Comparison of ENCODE assay signal across 8 cellular contexts in genomic region chr16:67226295-67226803, GRCh38. TPM values are rescaled to one million over a fixed set of nuclear protein-coding genes. Genes with fewer than 3 reads are reported as not detected.
DNase-seq lines count a peak whose midpoint lies in the region; ATAC-seq and TF ChIP-seq lines count a peak whose summit lies in the region.

No MANE protein-coding gene starts in this region.

- H3K36me3 Mint-ChIP-seq in IgD-negative memory B cell: peaks cover 6% of the 10 kb centered on the region
- H3K36me3 Mint-ChIP-seq in central memory CD8-positive, alpha-beta T cell (ENCODE audit: insufficient read depth): peaks cover 18% of the 10 kb centered on the region

- peaks cover 5 to 18% (median 13%) of the 10 kb centered on the region in 3 donors for H3K4me1 Mint-ChIP-seq in IgD-negative memory B cell
- peaks cover 34% of the 10 kb centered on the region for H3K4me1 Mint-ChIP-seq in central memory CD8-positive, alpha-beta T cell

- H3K9me3 ChIP-seq in AG04450 (ENCODE audit: control insufficient read depth, insufficient read depth, low read length) (no peaks in the 10 kb centered on the region; the same call in 1 of the 2 replicates), muscle layer of duodenum (ENCODE audit: control insufficient read depth in 1 of 2, low read length in 2 of 2) (no peaks in the 10 kb centered on the region)

- CTCF ChIA-PET in AG04450 (lab: Charles Lee): interaction anchor here (0.7 to 2.1 kb wide), 3 partner anchors 28 to 272 kb away, joined by 3 to 5 read pairs (median 4); no protein-coding TSS in a partner anchor

- peak overlapping the region; percentile 94 to 100 (median 97) for H3K4me3 Mint-ChIP-seq in IgD-negative memory B cell
- peak overlapping the region; percentile 100 for H3K4me3 Mint-ChIP-seq in central memory CD8-positive, alpha-beta T cell

- no peak overlapping the region for H3K27ac ChIP-seq in AG04450 (ENCODE audit: low read depth, low read length)
- peak overlapping the region; percentile 88 for H3K27ac ChIP-seq in muscle layer of duodenum (ENCODE audit: low read length)

- H3K27ac Mint-ChIP-seq in IgD-negative memory B cell: peak overlapping the region; percentile 81 to 97 (median 84)
- H3K27ac Mint-ChIP-seq in central memory CD8-positive, alpha-beta T cell (ENCODE audit: low read depth): peak overlapping the region; percentile 98

- H3K4me3 ChIP-seq in AG04450 (ENCODE audit: low read depth, low read length) (peak overlapping the region; percentile 99), muscle layer of duodenum (ENCODE audit: low read depth in 1 of 2, low read length in 2 of 2) (peak overlapping the region; percentile 97 to 100)

- DNase-seq in AG04450 (ENCODE audit: low read depth, low spot score) (no peak), dedifferentiated amniotic fluid mesenchymal stem cell (ENCODE audit: extremely low spot score) (no peak), superior temporal gyrus (ENCODE audit: extremely low spot score) (no peak)
- DNase-seq in central memory CD8-positive, alpha-beta T cell (ENCODE audit: low spot score in 2 of 2): no peak

- peaks cover 8 to 30% of the 10 kb centered on the region in 2 donors for H3K4me1 ChIP-seq in muscle layer of duodenum (ENCODE audit: control insufficient read depth in 1 of 2, insufficient read depth in 2 of 2, low read length in 2 of 2)

- TF ChIP-seq CTCF in AG04450 (IDR thresholded peaks at IDR 0.05; ENCODE audit: low read depth, low read length): no peak

- peaks cover 25 to 40% of the 10 kb centered on the region in 2 donors for H3K36me3 ChIP-seq in muscle layer of duodenum (ENCODE audit: control insufficient read depth in 1 of 2, insufficient read depth in 2 of 2, low read length in 2 of 2)

- H3K9me3 Mint-ChIP-seq in IgD-negative memory B cell: no peaks in the 10 kb centered on the region
- no peaks in the 10 kb centered on the region for H3K9me3 Mint-ChIP-seq in central memory CD8-positive, alpha-beta T cell

- ATAC-seq in central memory CD8-positive, alpha-beta T cell (replicated peaks; ENCODE audit: extremely low read depth, poor library complexity, severe bottlenecking): no peak
- ATAC-seq in GM19455 (IDR thresholded peaks at IDR 0.05; ENCODE audit: unreplicated experiment) (no peak), GM18861 (IDR thresholded peaks at IDR 0.05; ENCODE audit: unreplicated experiment) (no peak)

- no peaks in the 10 kb centered on the region for H3K27me3 Mint-ChIP-seq in IgD-negative memory B cell
- H3K27me3 Mint-ChIP-seq in central memory CD8-positive, alpha-beta T cell: no peaks in the 10 kb centered on the region

- H3K27me3 ChIP-seq in AG04450 (ENCODE audit: control insufficient read depth, insufficient read depth, low read length) (no peaks in the 10 kb centered on the region), muscle layer of duodenum (ENCODE audit: low read depth, low read length) (no peaks in the 10 kb centered on the region)

- POLR2A ChIA-PET in AG04450 (lab: Yijun Ruan, JAX): interaction anchor here (0.8 to 2.2 kb wide), 13 partner anchors 10 to 60 kb away, joined by 3 to 12 read pairs (median 7); partner anchors contain the start of genes ELMO3 and FHOD1

RNA-seq across cellular contexts. Expression of gene TMEM208, which starts 0.6 kb away (rescaled TPM):
- 38.5 and 46.8 TPM in 2 replicates for polyA plus RNA-seq in AG04450 (2011; rRNA removed)
- polyA minus RNA-seq in AG04450 (2011; rRNA and poly(A)+ RNA removed): 33.9 and 34.9 TPM in 2 replicates
- 64.2 TPM for polyA plus RNA-seq in IgD-negative memory B cell

RNA-seq across cellular contexts. Expression of gene FHOD1, which starts 20.9 kb away (rescaled TPM):
- polyA plus RNA-seq in AG04450 (2011; rRNA removed): 21.2 and 25.4 TPM in 2 replicates
- 33.5 and 48.0 TPM in 2 replicates for polyA minus RNA-seq in AG04450 (2011; rRNA and poly(A)+ RNA removed)
- polyA plus RNA-seq in IgD-negative memory B cell: 3.8 TPM

RNA-seq across cellular contexts. Expression of gene SLC9A5, which starts 22.4 kb away (rescaled TPM):
- polyA plus RNA-seq in AG04450 (2011; rRNA removed) (2.4 and 3.1 TPM in 2 replicates), IgD-negative memory B cell (0.75 TPM)
- 2.8 and 3.4 TPM in 2 replicates for polyA minus RNA-seq in AG04450 (2011; rRNA and poly(A)+ RNA removed)

RNA-seq across cellular contexts. Expression of gene ELMO3, which starts 27.4 kb away (rescaled TPM):
- 0.57 and 0.74 TPM in 2 replicates for polyA plus RNA-seq in AG04450 (2011; rRNA removed)
- 0.48 and 0.64 TPM in 2 replicates for polyA minus RNA-seq in AG04450 (2011; rRNA and poly(A)+ RNA removed)
- 0.35 TPM for polyA plus RNA-seq in IgD-negative memory B cell

RNA-seq across cellular contexts. Expression of gene E2F4, which starts 34.4 kb away (rescaled TPM):
- polyA plus RNA-seq in AG04450 (2011; rRNA removed): 50.0 and 57.9 TPM in 2 replicates
- 62.3 and 85.7 TPM in 2 replicates for polyA minus RNA-seq in AG04450 (2011; rRNA and poly(A)+ RNA removed)
- polyA plus RNA-seq in IgD-negative memory B cell: 73.7 TPM
